In the genomic region with DNA sequence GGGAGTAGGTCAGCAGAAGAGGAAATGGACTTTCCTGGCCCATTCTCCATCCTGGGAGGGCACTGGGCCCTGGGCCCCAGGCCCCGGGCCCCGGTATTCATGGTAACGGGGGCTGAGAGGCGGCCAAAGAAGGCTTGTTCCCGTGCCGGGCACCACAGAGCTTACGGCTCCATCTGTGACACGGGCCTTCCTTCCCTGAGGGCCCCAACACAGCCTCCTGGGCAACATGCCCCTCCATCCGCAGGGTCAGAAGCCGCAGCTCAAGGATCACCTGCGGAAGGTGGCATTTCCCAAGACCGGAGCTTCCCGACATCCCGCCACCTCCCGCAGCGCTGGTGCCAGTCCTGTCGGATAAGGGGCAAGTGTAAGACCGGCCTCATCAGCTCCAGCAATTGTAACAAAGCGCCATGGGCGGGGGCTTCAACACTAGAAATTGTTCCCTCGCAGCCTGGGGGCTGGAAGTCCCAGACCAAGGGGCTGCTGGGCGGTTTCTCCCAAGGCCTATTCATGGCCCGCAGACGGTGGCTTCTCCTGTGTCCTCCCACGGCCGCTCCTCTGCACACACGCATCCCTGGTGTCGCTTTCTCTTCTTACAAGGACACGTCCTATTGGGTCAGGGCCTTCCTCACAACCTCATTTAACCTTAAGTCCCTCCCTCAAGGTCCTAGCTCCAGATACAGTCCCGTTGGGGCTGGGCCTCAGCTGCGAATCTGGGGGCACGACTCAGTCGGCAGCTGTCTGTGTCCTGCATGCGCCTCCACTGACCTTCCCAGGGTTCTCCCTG, we compare ENCODE assay signal across 17 cellular contexts. TPM values are rescaled to one million over a fixed set of nuclear protein-coding genes. Genes with fewer than 3 reads are reported as not detected.
A peak's percentile ranks its signal among the peaks of the same experiment; 100 is the strongest.
DNase-seq lines count a peak whose midpoint lies in the region; ATAC-seq, FAIRE-seq and TF ChIP-seq lines count a peak whose summit lies in the region.
"Had no signal": no experiment of that assay in that cellular context is flagged by ENCODE, and none has a peak within 500 bp of the region (broad histone marks: within the 10 kb centered on the region; RNA-seq: fewer than 3 reads in every experiment).

No MANE protein-coding gene starts in this region.

- H3K27ac ChIP-seq in neural progenitor cell (no peak overlapping the region), colonic mucosa (no peak overlapping the region)
- H3K27ac ChIP-seq: 22Rv1, GM23248 had no signal

- H3K9ac ChIP-seq in neural progenitor cell, result no peak overlapping the region
- no peak overlapping the region for H3K9ac ChIP-seq in colonic mucosa (ENCODE audit: low read depth in 2 of 2, low read length in 2 of 2)
- H3K9ac ChIP-seq: GM23248 had no signal

- H3K4me1 ChIP-seq in neural progenitor cell, result no peaks in the 10 kb centered on the region
- peaks cover 7% of the 10 kb centered on the region for H3K4me1 ChIP-seq in colonic mucosa

- H3K27me3 ChIP-seq in neural progenitor cell, result no peaks in the 10 kb centered on the region
- H3K27me3 ChIP-seq in colonic mucosa, result no peaks in the 10 kb centered on the region

- no peaks in the 10 kb centered on the region for H3K9me3 Mint-ChIP-seq in dendritic cell treated with granulocyte-macrophage colony-stimulating factor and Interleukin-4, amounts not matched to agents 40 ng/mL and 50 ng/mL, for 4 days
- H3K9me3 Mint-ChIP-seq in neural progenitor cell, result no peaks in the 10 kb centered on the region
- H3K9me3 Mint-ChIP-seq: CD8-positive, alpha-beta memory T cell had no signal

- no peak for TF ChIP-seq CTCF in neural progenitor cell (IDR thresholded peaks at IDR 0.05)
- TF ChIP-seq CTCF in colonic mucosa (IDR thresholded peaks at IDR 0.05), result no peak

- peak; percentile 44 for DNase-seq in Right ventricle myocardium inferior (ENCODE audit: missing footprints)
- DNase-seq in cardiac septum (ENCODE audit: low spot score), result no peak
- no peak for DNase-seq in neural progenitor cell (ENCODE audit: low spot score)
- DNase-seq in NCI-H146 (lab: John Stamatoyannopoulos, UW), result no peak
- no peak for DNase-seq in GM19239 (ENCODE audit: insufficient read length, low spot score)
- DNase-seq in colonic mucosa, result no peak
- DNase-seq: Caco-2; CD8-positive, alpha-beta memory T cell; DMS53; GF-D8; GM23248; H7; IMR-90 had no signal

- no peaks in the 10 kb centered on the region for H3F3A ChIP-seq in neural progenitor cell (ENCODE audit: low read depth)

- no peak for ATAC-seq in Right ventricle myocardium inferior

- H3K36me3 ChIP-seq in neural progenitor cell, result no peaks in the 10 kb centered on the region
- H3K36me3 ChIP-seq in colonic mucosa, result no peaks in the 10 kb centered on the region

- H4K20me1 ChIP-seq in neural progenitor cell (ENCODE audit: low read depth), result no peaks in the 10 kb centered on the region

- no peak overlapping the region for H3K4me3 Mint-ChIP-seq in dendritic cell treated with granulocyte-macrophage colony-stimulating factor and Interleukin-4, amounts not matched to agents 40 ng/mL and 50 ng/mL, for 4 days
- H3K4me3 Mint-ChIP-seq in neural progenitor cell, result no peak overlapping the region
- H3K4me3 Mint-ChIP-seq: CD8-positive, alpha-beta memory T cell had no signal

- FAIRE-seq in GM19239 (lab: Jason Lieb, UNC), result no peak

- H3K79me2 ChIP-seq in neural progenitor cell (ENCODE audit: low read depth), result no peaks in the 10 kb centered on the region

- H3K4me3 ChIP-seq in neural progenitor cell (no peak overlapping the region), colonic mucosa (no peak overlapping the region)
- H3K4me3 ChIP-seq: GM23248 had no signal

- no peak overlapping the region for H3K4me2 ChIP-seq in neural progenitor cell

- H3K9me3 ChIP-seq in neural progenitor cell (ENCODE audit: low read depth), result no peaks in the 10 kb centered on the region
- no peaks in the 10 kb centered on the region for H3K9me3 ChIP-seq in colonic mucosa
- H3K9me3 ChIP-seq: Caco-2 had no signal

- H3K27me3 Mint-ChIP-seq in dendritic cell treated with granulocyte-macrophage colony-stimulating factor and Interleukin-4, amounts not matched to agents 40 ng/mL and 50 ng/mL, for 4 days, result peaks cover 23% of the 10 kb centered on the region
- H3K27me3 Mint-ChIP-seq in neural progenitor cell (ENCODE audit: insufficient read depth, low read depth), result no peaks in the 10 kb centered on the region

- no peak overlapping the region for H2AFZ ChIP-seq in neural progenitor cell (replicated peaks)
- H2AFZ ChIP-seq: GM23248 had no signal

- H3K27ac Mint-ChIP-seq in dendritic cell treated with granulocyte-macrophage colony-stimulating factor and Interleukin-4, amounts not matched to agents 40 ng/mL and 50 ng/mL, for 4 days, result peak overlapping the region; percentile 10
- H3K27ac Mint-ChIP-seq in neural progenitor cell, result peak overlapping the region; percentile 37

- peaks cover 7% of the 10 kb centered on the region for H3K4me1 Mint-ChIP-seq in dendritic cell treated with granulocyte-macrophage colony-stimulating factor and Interleukin-4, amounts not matched to agents 40 ng/mL and 50 ng/mL, for 4 days (ENCODE audit: low read depth)
- peaks cover 20% of the 10 kb centered on the region for H3K4me1 Mint-ChIP-seq in neural progenitor cell

- H3K36me3 Mint-ChIP-seq in dendritic cell treated with granulocyte-macrophage colony-stimulating factor and Interleukin-4, amounts not matched to agents 40 ng/mL and 50 ng/mL, for 4 days (ENCODE audit: low read depth), result no peaks in the 10 kb centered on the region
- H3K36me3 Mint-ChIP-seq in neural progenitor cell, result no peaks in the 10 kb centered on the region
- H3K36me3 Mint-ChIP-seq: CD8-positive, alpha-beta memory T cell had no signal

- intact Hi-C loops in Right ventricle myocardium inferior (cut with DNase I), result no loop called here
- intact Hi-C loops in cardiac septum (cut with DNase I), result no loop called here
- intact Hi-C loops in dendritic cell treated with granulocyte-macrophage colony-stimulating factor and Interleukin-4, amounts not matched to agents 40 ng/mL and 50 ng/mL, for 4 days (cut with micrococcal nuclease), result no loop called here
- intact Hi-C loops in colonic mucosa (cut with DNase I), result loop anchor here (2.0 kb wide), 1 partner anchor 220 kb away; no protein-coding TSS in a partner anchor

RNA-seq across cellular contexts. Expression of a gene that starts 31.2 kb away (rescaled TPM):
- total RNA-seq in Right ventricle myocardium inferior (179 TPM), cardiac septum (127 TPM), neural progenitor cell (ENCODE audit: low replicate concordance) (7.5 and 27.3 TPM in 2 replicates), colonic mucosa (10 to 100 TPM; 64.6 to 81.2 TPM)

RNA-seq across cellular contexts. Expression of a gene that starts 58.3 kb away (rescaled TPM):
- not detected for total RNA-seq in Right ventricle myocardium inferior
- total RNA-seq in cardiac septum, result 0.05 TPM
- total RNA-seq in neural progenitor cell (ENCODE audit: low replicate concordance), result not detected in 2 replicates
- 10 to 100 TPM in 1 of 2 donors, under 1 TPM in 1; 0.67 to 56.2 TPM for total RNA-seq in colonic mucosa
- total RNA-seq: A673; CD8-positive, alpha-beta memory T cell; GM23248; HT-29; IMR-90 had no signal
